11 cellular contexts compared by ENCODE assay signal in genomic region chr1:164707868-164708331, GRCh38.
DNase-seq lines count a peak whose midpoint lies in the region; ATAC-seq and TF ChIP-seq lines count a peak whose summit lies in the region.
"Had no signal": no experiment of that assay in that cellular context is flagged by ENCODE, and none has a peak within 500 bp of the region (broad histone marks: within the 10 kb centered on the region; RNA-seq: fewer than 3 reads in every experiment).

No MANE protein-coding gene starts in this region.

- H3K4me1 ChIP-seq in left lung (peaks cover 15 to 39% of the 10 kb centered on the region in 2 donors), thyroid gland (peaks cover 28 to 53% of the 10 kb centered on the region in 2 donors)

- peak; percentile 14 for ATAC-seq in left lung
- no peak for ATAC-seq in HG02588 (IDR thresholded peaks at IDR 0.05; ENCODE audit: unreplicated experiment)
- no peak for ATAC-seq in activated T-cell treated with anti-CD3 and anti-CD28 coated beads, Interleukin-2, amount 50 U/mL, for 4 hours

- H3K36me3 ChIP-seq in left lung: no peaks in the 10 kb centered on the region
- no peaks in the 10 kb centered on the region for H3K36me3 ChIP-seq in thyroid gland

- H3K27me3 Mint-ChIP-seq in activated T-cell treated with anti-CD3 and anti-CD28 coated beads, Interleukin-2, amount 50 U/mL, for 4 hours (ENCODE audit: low read depth): peaks cover 1% of the 10 kb centered on the region

- H3K4me3 Mint-ChIP-seq in activated T-cell treated with anti-CD3 and anti-CD28 coated beads, Interleukin-2, amount 50 U/mL, for 4 hours: no peak overlapping the region
- H3K4me3 Mint-ChIP-seq: IgD-negative memory B cell had no signal

- H3K4me3 ChIP-seq in cardiac fibroblast (replicated peaks in 1 of 2; ENCODE audit: low read depth in 2 of 2, low read length in 2 of 2) (no peak overlapping the region), left lung (no peak overlapping the region), thyroid gland (replicated peaks in 1 of 3) (no peak overlapping the region)

- H3K36me3 Mint-ChIP-seq in activated T-cell treated with anti-CD3 and anti-CD28 coated beads, Interleukin-2, amount 50 U/mL, for 4 hours (ENCODE audit: insufficient read depth): no peaks in the 10 kb centered on the region
- H3K36me3 Mint-ChIP-seq: IgD-negative memory B cell had no signal

- H3K9me3 Mint-ChIP-seq in activated T-cell treated with anti-CD3 and anti-CD28 coated beads, Interleukin-2, amount 50 U/mL, for 4 hours: no peaks in the 10 kb centered on the region

- 74 to 80% methylated on average over 8 of the region's 8 CpGs for WGBS in thyroid gland, 2 donors

- H3K27ac ChIP-seq in left lung: no peak overlapping the region
- no peak overlapping the region for H3K27ac ChIP-seq in thyroid gland

- no peak for TF ChIP-seq CTCF in cardiac fibroblast (IDR thresholded peaks at IDR 0.05; ENCODE audit: low read depth, low read length)
- TF ChIP-seq CTCF in left lung (IDR thresholded peaks at IDR 0.05): no peak
- TF ChIP-seq CTCF in thyroid gland (IDR thresholded peaks at IDR 0.05): no peak

- intact Hi-C loops in left lung (cut with DNase I): no loop called here
- intact Hi-C loops in thyroid gland (cut with DNase I): no loop called here

- DNase-seq in LHCN-M2 (ENCODE audit: low read depth) (peak; percentile 31), cardiac fibroblast (ENCODE audit: low read depth in 2 of 2) (peak; percentile 56 to 85), left lung (no peak), thyroid gland (peak; percentile 32 to 42), HK-2 (ENCODE audit: unreplicated experiment) (no peak), T-helper 2 cell (no peak)
- DNase-seq in activated T-cell treated with anti-CD3 and anti-CD28 coated beads, Interleukin-2, amount 50 U/mL, for 4 hours: no peak
- DNase-seq: activated T-cell treated with anti-CD3 and anti-CD28 coated beads, Interleukin-2, amount 50 U/mL, for 48 hours; H7 had no signal

- H3K9me3 ChIP-seq in left lung: no peaks in the 10 kb centered on the region
- H3K9me3 ChIP-seq in thyroid gland: no peaks in the 10 kb centered on the region

- no peaks in the 10 kb centered on the region for H3K4me1 Mint-ChIP-seq in activated T-cell treated with anti-CD3 and anti-CD28 coated beads, Interleukin-2, amount 50 U/mL, for 4 hours (ENCODE audit: low read depth)
- H3K4me1 Mint-ChIP-seq: IgD-negative memory B cell had no signal

- H3K27me3 ChIP-seq in left lung (peaks cover 0 to 9% of the 10 kb centered on the region in 2 donors), thyroid gland (no peaks in the 10 kb centered on the region)

- no peak for TF ChIP-seq POLR2A in thyroid gland (IDR thresholded peaks at IDR 0.05)

Comparison
In these comparisons a context has a peak if more than half of its experiments do, and no peak if none do; other contexts are left out.
1. DNase-seq: peak in LHCN-M2 (single experiment), cardiac fibroblast (2 of 2) and thyroid gland (2 of 2); none in left lung (0 of 2), HK-2 (single experiment), T-helper 2 cell (0 of 5) and activated T-cell treated with anti-CD3 and anti-CD28 coated beads, Interleukin-2, amount 50 U/mL, for 4 hours (single experiment).